In genomic region chr11:130906616-130907015, GRCh38 we compare ENCODE assay signal across 19 cellular contexts. TPM values are rescaled to one million over a fixed set of nuclear protein-coding genes. Genes with fewer than 3 reads are reported as not detected.
DNase-seq lines count a peak whose midpoint lies in the region; ATAC-seq, FAIRE-seq and TF ChIP-seq lines count a peak whose summit lies in the region.
"Had no signal": no experiment of that assay in that cellular context is flagged by ENCODE, and none has a peak within 500 bp of the region (broad histone marks: within the 10 kb centered on the region; RNA-seq: fewer than 3 reads in every experiment).

No MANE protein-coding gene starts in this region.

- peak overlapping the region; percentile 5 for H3K27ac Mint-ChIP-seq in activated naive CD8-positive, alpha-beta T cell
- no peak overlapping the region for H3K27ac Mint-ChIP-seq in activated naive CD8-positive, alpha-beta T cell treated with anti-CD3 and anti-CD28 coated beads, Interleukin-2, amount 50 U/mL, for 24 hours
- H3K27ac Mint-ChIP-seq: CD14-positive monocyte had no signal

- intact Hi-C loops in K562 (cut with micrococcal nuclease), result no loop called here
- intact Hi-C loops in sigmoid colon (cut with DNase I), result loop anchor here (10.0 kb wide), 1 partner anchor 258 kb away; no protein-coding TSS in a partner anchor

- H3K9me3 Mint-ChIP-seq in activated naive CD8-positive, alpha-beta T cell (ENCODE audit: low read depth), result no peaks in the 10 kb centered on the region
- no peaks in the 10 kb centered on the region for H3K9me3 Mint-ChIP-seq in activated naive CD8-positive, alpha-beta T cell treated with anti-CD3 and anti-CD28 coated beads, Interleukin-2, amount 50 U/mL, for 24 hours
- H3K9me3 Mint-ChIP-seq: CD14-positive monocyte; CD4-positive, alpha-beta memory T cell; H9 had no signal

- no peak for FAIRE-seq in K562 (lab: Jason Lieb, UNC)
- FAIRE-seq: GM12892, GM18507, H1, HepG2 had no signal

- TF ChIP-seq POLR2A in K562 (conservative IDR thresholded peaks at IDR 0.05), result no peak
- TF ChIP-seq POLR2A in sigmoid colon (IDR thresholded peaks at IDR 0.05), result no peak

- H3K4me2 ChIP-seq in K562 (ENCODE audit: insufficient read depth, low read length), result no peak overlapping the region
- H3K4me2 ChIP-seq: BLaER1 had no signal

- H3K4me3 ChIP-seq in K562, result no peak overlapping the region
- no peak overlapping the region for H3K4me3 ChIP-seq in sigmoid colon
- H3K4me3 ChIP-seq: BLaER1 had no signal

- no peak for ATAC-seq in activated naive CD8-positive, alpha-beta T cell treated with anti-CD3 and anti-CD28 coated beads, Interleukin-2, amount 50 U/mL, for 24 hours
- ATAC-seq in K562, result no peak
- ATAC-seq in GM19463 (IDR thresholded peaks at IDR 0.05; ENCODE audit: unreplicated experiment), result no peak
- ATAC-seq in GM21526 (IDR thresholded peaks at IDR 0.05; ENCODE audit: low FRiP score, unreplicated experiment), result no peak
- ATAC-seq: HepG2 had no signal

- no peak for TF ChIP-seq RAD21 in K562 (CRISPR knock-in tag; conservative IDR thresholded peaks at IDR 0.05 in 1 of 2, IDR thresholded peaks at IDR 0.05 in 1 of 2)

- H3K4me1 ChIP-seq in K562 (replicated peaks in 1 of 2; ENCODE audit: control insufficient read depth in 2 of 2, insufficient read depth in 2 of 2, low read length in 2 of 2) (no peaks in the 10 kb centered on the region), sigmoid colon (peaks cover 0 to 56% (median 37%) of the 10 kb centered on the region in 4 donors)
- H3K4me1 ChIP-seq: BLaER1 had no signal

- no peak for DNase-seq in activated naive CD8-positive, alpha-beta T cell treated with anti-CD3 and anti-CD28 coated beads, Interleukin-2, amount 50 U/mL, for 24 hours
- no peak for DNase-seq in K562 (ENCODE audit: extremely low read depth in 1 of 4, low spot score in 3 of 4)
- no peak for DNase-seq in sigmoid colon
- no peak for DNase-seq in retina
- DNase-seq: 8988T; CD4-positive, alpha-beta memory T cell; DMS153; DMS79; GDM1; H9 had no signal

- H3K27me3 ChIP-seq in K562 (ENCODE audit: control insufficient read depth in 2 of 2, insufficient read depth in 2 of 2, low read length in 2 of 2), result no peaks in the 10 kb centered on the region
- no peaks in the 10 kb centered on the region for H3K27me3 ChIP-seq in sigmoid colon
- H3K27me3 ChIP-seq: BLaER1 had no signal

- no peak overlapping the region for H3K27ac ChIP-seq in K562 (ENCODE audit: extremely low read depth, low read depth, low read length)
- peak overlapping the region in 3 of 4 donors; percentile 39 to 95 (median 63) for H3K27ac ChIP-seq in sigmoid colon
- H3K27ac ChIP-seq: BLaER1 had no signal

- CTCF ChIA-PET in K562 (lab: Yijun Ruan, JAX; ENCODE audit: low intra/inter-chr PET ratio), result no interaction called here

- 57% methylated on average over 2 of the region's 2 CpGs for WGBS in K562 (ENCODE audit: insufficient coverage, low coverage, missing lambda C conversion rate)
- WGBS in sigmoid colon, 2 donors, result 90 to 95% methylated on average over 2 of the region's 2 CpGs

- no peak overlapping the region for H2AFZ ChIP-seq in K562 (ENCODE audit: low read depth, low read length)

- peaks cover 29% of the 10 kb centered on the region for H3K36me3 Mint-ChIP-seq in activated naive CD8-positive, alpha-beta T cell
- H3K36me3 Mint-ChIP-seq in activated naive CD8-positive, alpha-beta T cell treated with anti-CD3 and anti-CD28 coated beads, Interleukin-2, amount 50 U/mL, for 24 hours (ENCODE audit: low read depth), result peaks cover 54% of the 10 kb centered on the region

- H3K9ac ChIP-seq in K562 (ENCODE audit: insufficient read depth in 1 of 2, low read depth in 2 of 2, low read length in 2 of 2), result no peak overlapping the region
- H3K9ac ChIP-seq: BLaER1 had no signal

- H3K36me3 ChIP-seq in K562 (ENCODE audit: control insufficient read depth, insufficient read depth, low read length) (peaks cover 94% of the 10 kb centered on the region), sigmoid colon (peaks cover 19 to 98% (median 53%) of the 10 kb centered on the region in 4 donors)

- BruUV-seq in K562 (replicated peaks; lab: Mats Ljungman, UMichigan), result no TSS peak

- TF ChIP-seq EP300 in K562 (IDR thresholded peaks at IDR 0.05; ENCODE audit: low read length), result no peak
- TF ChIP-seq EP300 in sigmoid colon (IDR thresholded peaks at IDR 0.05), result no peak

- H3K79me2 ChIP-seq in K562 (ENCODE audit: control insufficient read depth, insufficient read depth, low read length), result no peaks in the 10 kb centered on the region

- H3K27me3 Mint-ChIP-seq in activated naive CD8-positive, alpha-beta T cell, result no peaks in the 10 kb centered on the region
- H3K27me3 Mint-ChIP-seq in activated naive CD8-positive, alpha-beta T cell treated with anti-CD3 and anti-CD28 coated beads, Interleukin-2, amount 50 U/mL, for 24 hours, result no peaks in the 10 kb centered on the region
- H3K27me3 Mint-ChIP-seq: CD4-positive, alpha-beta memory T cell had no signal

- no peaks in the 10 kb centered on the region for H3K9me1 ChIP-seq in K562 (ENCODE audit: control insufficient read depth, insufficient read depth, low read length)

- peaks cover 24% of the 10 kb centered on the region for H3K4me1 Mint-ChIP-seq in activated naive CD8-positive, alpha-beta T cell (ENCODE audit: low read depth)
- H3K4me1 Mint-ChIP-seq in activated naive CD8-positive, alpha-beta T cell treated with anti-CD3 and anti-CD28 coated beads, Interleukin-2, amount 50 U/mL, for 24 hours, result peaks cover 3% of the 10 kb centered on the region
- H3K4me1 Mint-ChIP-seq: H9 had no signal

- no peak overlapping the region for H3K4me3 Mint-ChIP-seq in activated naive CD8-positive, alpha-beta T cell
- H3K4me3 Mint-ChIP-seq in activated naive CD8-positive, alpha-beta T cell treated with anti-CD3 and anti-CD28 coated beads, Interleukin-2, amount 50 U/mL, for 24 hours, result no peak overlapping the region
- H3K4me3 Mint-ChIP-seq: CD14-positive monocyte; CD4-positive, alpha-beta memory T cell; H9 had no signal

- no peaks in the 10 kb centered on the region for H4K20me1 ChIP-seq in K562 (replicated peaks; ENCODE audit: control insufficient read depth, insufficient read depth, low read length)

- in situ Hi-C loops in K562 (cut with MboI), result loop anchor here (25.0 kb wide), 1 partner anchor 756 kb away; no protein-coding TSS in a partner anchor

- H3K9me3 ChIP-seq in K562 (replicated peaks; ENCODE audit: control insufficient read depth, insufficient read depth, low read depth, low read length) (no peaks in the 10 kb centered on the region), sigmoid colon (no peaks in the 10 kb centered on the region)
- H3K9me3 ChIP-seq: BLaER1 had no signal

- TF ChIP-seq CTCF in K562 (IDR thresholded peaks at IDR 0.05 in 2 of 3, conservative IDR thresholded peaks at IDR 0.05 in 1 of 3; ENCODE audit: insufficient read depth in 2 of 3, low read depth in 1 of 3, low read length in 3 of 3), result no peak
- no peak for TF ChIP-seq CTCF in sigmoid colon (IDR thresholded peaks at IDR 0.05)

- POLR2A ChIA-PET in K562 (lab: Yijun Ruan, JAX), result interaction anchor here (1.1 kb wide), 1 partner anchor 483 kb away, joined by 3 read pairs; no protein-coding TSS in a partner anchor

TF ChIP-seq in K562, 482 proteins besides CTCF, POLR2A, EP300 and RAD21 (continues in another document):
- TF ChIP-seq ZC3H4 (CRISPR knock-in tag; IDR thresholded peaks at IDR 0.05; ENCODE audit: borderline replicate concordance) (no peak), BCLAF1 (IDR thresholded peaks at IDR 0.05; ENCODE audit: borderline replicate concordance in 1 of 2, control insufficient read depth in 1 of 2, low read depth in 2 of 2, low read length in 1 of 2) (no peak)

RNA-seq across cellular contexts. Expression of gene SNX19, which starts 9.7 kb away (rescaled TPM):
- total RNA-seq in K562 (2011; cell fraction: chromatin; rRNA removed; ENCODE audit: low replicate concordance), result 82.7 and 115 TPM in 2 replicates
- total RNA-seq in K562 (2011; cell fraction: nucleolus; rRNA removed), result 66.7 and 75.8 TPM in 2 replicates
- 61.8 and 76.6 TPM in 2 replicates for total RNA-seq in K562 (2011; cell fraction: nucleoplasm; rRNA removed)
- total RNA-seq in K562 (2014; rRNA removed), result 19.2 and 30.4 TPM in 2 replicates
- 20.0 and 22.5 TPM in 2 replicates for total RNA-seq in K562 (2014; rRNA removed; fragmentation: Illumina TruSeq; extraction: Trizol)
- total RNA-seq in K562 (2015; rRNA removed; fragmentation: Illumina TruSeq; extraction: Trizol), result 27.6 and 31.3 TPM in 2 replicates
- total RNA-seq in K562 (2021), result 27.3 and 27.6 TPM in 2 replicates
- 10.9 and 19.3 TPM in 2 replicates for polyA plus RNA-seq in K562 (2011; rRNA removed)
- 14.4 and 20.8 TPM in 2 replicates for polyA plus RNA-seq in K562 (2011; cell fraction: cytosol; rRNA removed)
- 20.2 and 44.3 TPM in 2 replicates for polyA plus RNA-seq in K562 (2011; cell fraction: nucleus; rRNA removed)
- polyA plus RNA-seq in K562 (2012), result 15.0 and 21.0 TPM in 2 replicates
- polyA plus RNA-seq in K562 (2014; fragmentation: Illumina TruSeq; extraction: Trizol), result 21.9 and 25.1 TPM in 2 replicates
- polyA plus RNA-seq in K562 (2014; fragmentation: Nextera tagmentation; extraction: Ambion mirVana), result 1 to 10 TPM; 2.2 to 4.4 TPM
- polyA plus RNA-seq in K562 (2014; rRNA removed), result 15.7 and 19.6 TPM in 2 replicates
- 25.3 and 43.5 TPM in 2 replicates for polyA minus RNA-seq in K562 (2011; rRNA and poly(A)+ RNA removed)
- 23.8 and 25.2 TPM in 2 replicates for polyA minus RNA-seq in K562 (2011; cell fraction: cytosol; rRNA and poly(A)+ RNA removed)
- polyA minus RNA-seq in K562 (2011; cell fraction: nucleus; rRNA and poly(A)+ RNA removed), result 47.7 and 48.9 TPM in 2 replicates
- 100 to 1,000 TPM in 1 of 4 donors, 10 to 100 TPM in 3; 72.1 to 124 (median 85.9) TPM for total RNA-seq in sigmoid colon
- 10 to 100 TPM; 14.1 to 25.0 (median 16.8) TPM for polyA plus RNA-seq in sigmoid colon
